In genomic region chr6:158826819-158827501, GRCh38 we compare ENCODE assay signal across 1 cellular context.
TF ChIP-seq lines count a peak whose summit lies in the region.

No MANE protein-coding gene starts in this region.

TF ChIP-seq in GM12878, 131 proteins besides CTCF, POLR2A, EP300 and RAD21 (continued from another document and continues in another):
- TF ChIP-seq, protein P1, sequence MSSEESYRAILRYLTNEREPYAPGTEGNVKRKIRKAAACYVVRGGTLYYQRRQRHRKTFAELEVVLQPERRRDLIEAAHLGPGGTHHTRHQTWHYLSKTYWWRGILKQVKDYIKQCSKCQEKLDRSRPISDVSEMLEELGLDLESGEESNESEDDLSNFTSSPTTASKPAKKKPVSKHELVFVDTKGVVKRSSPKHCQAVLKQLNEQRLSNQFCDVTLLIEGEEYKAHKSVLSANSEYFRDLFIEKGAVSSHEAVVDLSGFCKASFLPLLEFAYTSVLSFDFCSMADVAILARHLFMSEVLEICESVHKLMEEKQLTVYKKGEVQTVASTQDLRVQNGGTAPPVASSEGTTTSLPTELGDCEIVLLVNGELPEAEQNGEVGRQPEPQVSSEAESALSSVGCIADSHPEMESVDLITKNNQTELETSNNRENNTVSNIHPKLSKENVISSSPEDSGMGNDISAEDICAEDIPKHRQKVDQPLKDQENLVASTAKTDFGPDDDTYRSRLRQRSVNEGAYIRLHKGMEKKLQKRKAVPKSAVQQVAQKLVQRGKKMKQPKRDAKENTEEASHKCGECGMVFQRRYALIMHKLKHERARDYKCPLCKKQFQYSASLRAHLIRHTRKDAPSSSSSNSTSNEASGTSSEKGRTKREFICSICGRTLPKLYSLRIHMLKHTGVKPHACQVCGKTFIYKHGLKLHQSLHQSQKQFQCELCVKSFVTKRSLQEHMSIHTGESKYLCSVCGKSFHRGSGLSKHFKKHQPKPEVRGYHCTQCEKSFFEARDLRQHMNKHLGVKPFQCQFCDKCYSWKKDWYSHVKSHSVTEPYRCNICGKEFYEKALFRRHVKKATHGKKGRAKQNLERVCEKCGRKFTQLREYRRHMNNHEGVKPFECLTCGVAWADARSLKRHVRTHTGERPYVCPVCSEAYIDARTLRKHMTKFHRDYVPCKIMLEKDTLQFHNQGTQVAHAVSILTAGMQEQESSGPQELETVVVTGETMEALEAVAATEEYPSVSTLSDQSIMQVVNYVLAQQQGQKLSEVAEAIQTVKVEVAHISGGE (CRISPR knock-in tag; IDR thresholded peaks at IDR 0.05): no peak
- TF ChIP-seq, protein P2, sequence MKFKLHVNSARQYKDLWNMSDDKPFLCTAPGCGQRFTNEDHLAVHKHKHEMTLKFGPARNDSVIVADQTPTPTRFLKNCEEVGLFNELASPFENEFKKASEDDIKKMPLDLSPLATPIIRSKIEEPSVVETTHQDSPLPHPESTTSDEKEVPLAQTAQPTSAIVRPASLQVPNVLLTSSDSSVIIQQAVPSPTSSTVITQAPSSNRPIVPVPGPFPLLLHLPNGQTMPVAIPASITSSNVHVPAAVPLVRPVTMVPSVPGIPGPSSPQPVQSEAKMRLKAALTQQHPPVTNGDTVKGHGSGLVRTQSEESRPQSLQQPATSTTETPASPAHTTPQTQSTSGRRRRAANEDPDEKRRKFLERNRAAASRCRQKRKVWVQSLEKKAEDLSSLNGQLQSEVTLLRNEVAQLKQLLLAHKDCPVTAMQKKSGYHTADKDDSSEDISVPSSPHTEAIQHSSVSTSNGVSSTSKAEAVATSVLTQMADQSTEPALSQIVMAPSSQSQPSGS (IDR thresholded peaks at IDR 0.05; ENCODE audit: low read length): peak; percentile 55; the same call in 1 of the 2 replicates
- no peak for TF ChIP-seq CBFB (IDR thresholded peaks at IDR 0.05; ENCODE audit: low read depth)
- TF ChIP-seq CHD1 (IDR thresholded peaks at IDR 0.05; ENCODE audit: low read depth, low read length): no peak
- no peak for TF ChIP-seq SMAD1 (IDR thresholded peaks at IDR 0.05; ENCODE audit: low read depth, partially characterized antibody)
- no peak for TF ChIP-seq SIN3A (IDR thresholded peaks at IDR 0.05; ENCODE audit: low read depth, low read length)
- no peak for TF ChIP-seq ZNF274 (IDR thresholded peaks at IDR 0.05; ENCODE audit: insufficient read depth, insufficient read length)
- TF ChIP-seq ZBTB4 (CRISPR knock-in tag; IDR thresholded peaks at IDR 0.05): no peak
- no peak for TF ChIP-seq GABPA (IDR thresholded peaks at IDR 0.05; ENCODE audit: low read depth)
- TF ChIP-seq EED (IDR thresholded peaks at IDR 0.05; ENCODE audit: low read depth): 0 out of 2 replicates have a peak, but pooled peaks have one; percentile 8
- TF ChIP-seq ZNF592 (IDR thresholded peaks at IDR 0.05): no peak
- peak; percentile 80; the same call in 1 of the 2 replicates for TF ChIP-seq ZNF24 (IDR thresholded peaks at IDR 0.05)
- TF ChIP-seq CBX3 (IDR thresholded peaks at IDR 0.05; ENCODE audit: borderline replicate concordance, low read depth): no peak
- TF ChIP-seq ETV6 (conservative IDR thresholded peaks at IDR 0.05 in 1 of 2, IDR thresholded peaks at IDR 0.05 in 1 of 2; ENCODE audit: borderline replicate concordance in 1 of 2, low read depth in 1 of 2): peak in 1 of 2 experiments; percentile 33; a peak in 1 of 4 replicates
- TF ChIP-seq USF1 (IDR thresholded peaks at IDR 0.05; ENCODE audit: borderline replicate concordance, extremely low read length, insufficient read depth, low read depth, low read length): no peak
- TF ChIP-seq CUX1 (IDR thresholded peaks at IDR 0.05; ENCODE audit: insufficient replicate concordance, low read depth, low read length): peak; percentile 39
- peak; percentile 20; the same call in 1 of the 2 replicates for TF ChIP-seq CREM (IDR thresholded peaks at IDR 0.05; ENCODE audit: low read depth)
- TF ChIP-seq SP1 (IDR thresholded peaks at IDR 0.05; ENCODE audit: low read depth, low read length): no peak
- peak; percentile 46 for TF ChIP-seq JUNB (IDR thresholded peaks at IDR 0.05)
- 0 out of 2 replicates have a peak, but pooled peaks have one; percentile 39 for TF ChIP-seq CBX5 (IDR thresholded peaks at IDR 0.05; ENCODE audit: low read depth)
- TF ChIP-seq RUNX3 (IDR thresholded peaks at IDR 0.05; ENCODE audit: low read length): peak; percentile 52
- no peak for TF ChIP-seq MTA2 (IDR thresholded peaks at IDR 0.05; ENCODE audit: low read depth)
- TF ChIP-seq BMI1 (IDR thresholded peaks at IDR 0.05; ENCODE audit: borderline replicate concordance): no peak
- TF ChIP-seq TBL1XR1 (IDR thresholded peaks at IDR 0.05; ENCODE audit: low read depth, low read length): no peak
- TF ChIP-seq FOS (IDR thresholded peaks at IDR 0.05; ENCODE audit: borderline replicate concordance, extremely low read depth, insufficient read length): no peak
- TF ChIP-seq RFX5 (IDR thresholded peaks at IDR 0.05; ENCODE audit: low read depth, low read length): no peak
- no peak for TF ChIP-seq ZBED1 (IDR thresholded peaks at IDR 0.05; ENCODE audit: borderline replicate concordance)
- no peak for TF ChIP-seq REST (IDR thresholded peaks at IDR 0.05; ENCODE audit: low read depth, low read length)
